ENCODE assay signal across 19 cellular contexts in genomic region chr20:20225325-20225724, GRCh38.
DNase-seq lines count a peak whose midpoint lies in the region; ATAC-seq, FAIRE-seq and TF ChIP-seq lines count a peak whose summit lies in the region.
"Had no signal": no experiment of that assay in that cellular context is flagged by ENCODE, and none has a peak within 500 bp of the region (broad histone marks: within the 10 kb centered on the region; RNA-seq: fewer than 3 reads in every experiment).

No MANE protein-coding gene starts in this region.

- no peak for FAIRE-seq in frontal cortex (lab: Jason Lieb, UNC)
- FAIRE-seq: G401.6, small intestine had no signal

- intact Hi-C loops in mucosa of descending colon (cut with DNase I, micrococcal nuclease), result no loop called here

- H3K4me1 ChIP-seq in mucosa of descending colon (ENCODE audit: low read depth), result no peaks in the 10 kb centered on the region
- H3K4me1 ChIP-seq: Caco-2, lower lobe of right lung, parathyroid adenoma, suprapubic skin had no signal

- no peak overlapping the region for H3K4me3 ChIP-seq in mucosa of descending colon
- H3K4me3 ChIP-seq: GM23248, lower lobe of right lung, suprapubic skin had no signal

- DNase-seq in NCI-H1092 treated with DMSO at 0.1 percent for 48 hours (lab: John Stamatoyannopoulos, UW) (peak; percentile 92), NCI-H2081 treated with DMSO at 0.1 percent for 48 hours (lab: John Stamatoyannopoulos, UW) (peak; percentile 77), NCI-H748 treated with DMSO at 0.1 percent for 48 hours (lab: John Stamatoyannopoulos, UW) (peak; percentile 99), mucosa of descending colon (no peak), frontal cortex (ENCODE audit: low spot score in 2 of 2) (no peak)
- DNase-seq: activated CD8-positive, alpha-beta memory T cell treated with anti-CD3 and anti-CD28 coated beads for 24 hours; Caco-2; cortex of kidney; GM23248; KG1; lower lobe of right lung; SIG-M5; small intestine had no signal

- H3K36me3 ChIP-seq in mucosa of descending colon (ENCODE audit: low read depth), result no peaks in the 10 kb centered on the region
- H3K36me3 ChIP-seq: lower lobe of right lung, suprapubic skin had no signal

- ATAC-seq in mucosa of descending colon (peak; percentile 68), GM21381 (IDR thresholded peaks at IDR 0.05; ENCODE audit: unreplicated experiment) (no peak), GM19463 (IDR thresholded peaks at IDR 0.05; ENCODE audit: unreplicated experiment) (no peak), HG03175 (IDR thresholded peaks at IDR 0.05; ENCODE audit: unreplicated experiment) (no peak)
- ATAC-seq: lower lobe of right lung had no signal

- no peaks in the 10 kb centered on the region for H3K9me3 ChIP-seq in mucosa of descending colon
- H3K9me3 ChIP-seq: Caco-2, lower lobe of right lung, suprapubic skin had no signal

- TF ChIP-seq CTCF in mucosa of descending colon (IDR thresholded peaks at IDR 0.05), result no peak

Comparison
In these comparisons a context has a peak if more than half of its experiments do, and no peak if none do; other contexts are left out.
1. DNase-seq: peak in NCI-H1092 treated with DMSO at 0.1 percent for 48 hours (single experiment), NCI-H2081 treated with DMSO at 0.1 percent for 48 hours (single experiment) and NCI-H748 treated with DMSO at 0.1 percent for 48 hours (single experiment); none in mucosa of descending colon (0 of 3) and frontal cortex (0 of 2).